Comparison of ENCODE assay signal across 8 cellular contexts in the genomic region with DNA sequence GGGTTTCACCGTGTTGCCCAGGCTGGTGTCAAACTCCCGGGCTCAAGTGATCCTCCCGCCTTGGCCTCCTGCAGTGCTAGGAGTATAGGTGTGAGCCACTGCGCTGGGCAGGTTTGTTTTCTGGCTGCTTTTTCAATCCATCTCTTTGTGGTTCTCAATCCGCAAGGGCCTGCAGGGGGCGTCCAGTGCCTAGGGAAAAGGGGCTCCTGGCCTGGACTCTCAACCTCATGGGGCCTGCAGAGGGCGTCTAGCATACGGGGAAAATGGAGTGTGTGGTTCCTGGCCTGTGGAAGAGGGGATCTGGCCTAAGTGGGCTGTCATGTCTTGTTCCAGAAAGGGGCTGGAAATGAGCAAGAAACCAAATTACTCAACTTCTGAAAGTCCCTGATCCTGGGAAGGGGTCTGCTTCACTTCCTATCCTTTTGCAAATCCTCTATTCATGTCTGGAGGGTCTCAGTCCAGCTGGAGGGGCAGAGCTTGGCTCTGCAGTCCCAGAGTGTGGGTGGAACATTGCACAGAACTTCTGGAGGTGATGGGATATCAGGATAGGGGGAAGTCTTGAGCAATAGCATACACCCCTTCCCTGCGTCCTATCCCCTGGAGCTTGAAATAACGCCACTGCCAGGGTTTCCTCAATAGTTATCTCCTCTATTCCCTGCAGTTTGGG. TPM values are rescaled to one million over a fixed set of nuclear protein-coding genes. Genes with fewer than 3 reads are reported as not detected.
A peak's percentile ranks its signal among the peaks of the same experiment; 100 is the strongest.
DNase-seq lines count a peak whose midpoint lies in the region; ATAC-seq and TF ChIP-seq lines count a peak whose summit lies in the region.

No MANE protein-coding gene starts in this region.

- H3K9me3 Mint-ChIP-seq in activated naive CD4-positive, alpha-beta T cell treated with anti-CD3 and anti-CD28 coated beads, Interleukin-2, amount 10 ng/mL, durations not matched to agents 7 days and 5 days: peaks cover 3% of the 10 kb centered on the region

- H3K27me3 Mint-ChIP-seq in activated naive CD4-positive, alpha-beta T cell treated with anti-CD3 and anti-CD28 coated beads, Interleukin-2, amount 10 ng/mL, durations not matched to agents 7 days and 5 days: no peaks in the 10 kb centered on the region

- H3K4me3 Mint-ChIP-seq in activated naive CD4-positive, alpha-beta T cell treated with anti-CD3 and anti-CD28 coated beads, Interleukin-2, amount 10 ng/mL, durations not matched to agents 7 days and 5 days: no peak overlapping the region

- H3K27ac ChIP-seq in RWPE1: no peak overlapping the region
- peak overlapping the region in 1 of 10 donors; percentile 60 for H3K27ac ChIP-seq in heart right ventricle
- H3K27ac ChIP-seq in spleen: no peak overlapping the region

- no peak; the same call in 1 of the 2 replicates for TF ChIP-seq CTCF in RWPE1 (conservative IDR thresholded peaks at IDR 0.05; ENCODE audit: low read depth)
- TF ChIP-seq CTCF in heart right ventricle (IDR thresholded peaks at IDR 0.05): peak in 8 of 9 donors; percentile 25 to 75 (median 56)
- peak in 10 of 11 experiments; percentile 17 to 70 (median 59) for TF ChIP-seq CTCF in spleen (IDR thresholded peaks at IDR 0.05 in 8 of 11, conservative IDR thresholded peaks at IDR 0.05 in 3 of 11)

- POLR2A ChIA-PET in RWPE1 (lab: Yijun Ruan, JAX; ENCODE audit: low non-redundant PET): no interaction called here

- TF ChIP-seq POLR2A in spleen (IDR thresholded peaks at IDR 0.05): no peak

- ATAC-seq in heart right ventricle: peak; percentile 44 to 83 (median 65)
- ATAC-seq in HG03457 (IDR thresholded peaks at IDR 0.05; ENCODE audit: unreplicated experiment): no peak
- ATAC-seq in HG03439 (IDR thresholded peaks at IDR 0.05; ENCODE audit: unreplicated experiment): no peak

- CTCF ChIA-PET in RWPE1 (lab: Yijun Ruan, JAX): interaction anchor here (0.6 to 1.0 kb wide), 2 partner anchors 26 to 194 kb away, joined by 4 to 7 read pairs; no protein-coding TSS in a partner anchor
- CTCF ChIA-PET in activated naive CD4-positive, alpha-beta T cell treated with anti-CD3 and anti-CD28 coated beads, Interleukin-2, amount 10 ng/mL, durations not matched to agents 7 days and 5 days (lab: Charles Lee): interaction anchor here (0.6 to 1.1 kb wide), 4 partner anchors 10 to 27 kb away, joined by 3 to 7 read pairs (median 4); no protein-coding TSS in a partner anchor

- H3K4me1 ChIP-seq in heart right ventricle (peaks cover 0 to 4% (median 0%) of the 10 kb centered on the region in 9 donors), spleen (no peaks in the 10 kb centered on the region)

- H3K36me3 ChIP-seq in heart right ventricle (no peaks in the 10 kb centered on the region), spleen (no peaks in the 10 kb centered on the region)

- intact Hi-C loops in heart right ventricle (cut with DNase I) (no loop called here), spleen (cut with DNase I; ENCODE audit: low total_unique reads) (no loop called here)

- no peaks in the 10 kb centered on the region for H3K27me3 ChIP-seq in heart right ventricle
- H3K27me3 ChIP-seq in spleen (replicated peaks in 1 of 7): no peaks in the 10 kb centered on the region

- H3K9me3 ChIP-seq in heart right ventricle (no peaks in the 10 kb centered on the region), spleen (peaks cover 0 to 6% (median 3%) of the 10 kb centered on the region in 8 donors)

- H3K4me1 Mint-ChIP-seq in activated naive CD4-positive, alpha-beta T cell treated with anti-CD3 and anti-CD28 coated beads, Interleukin-2, amount 10 ng/mL, durations not matched to agents 7 days and 5 days: no peaks in the 10 kb centered on the region

- no peak overlapping the region for H3K27ac Mint-ChIP-seq in activated naive CD4-positive, alpha-beta T cell treated with anti-CD3 and anti-CD28 coated beads, Interleukin-2, amount 10 ng/mL, durations not matched to agents 7 days and 5 days

- H3K4me3 ChIP-seq in heart right ventricle (no peak overlapping the region), spleen (no peak overlapping the region)

- peaks cover 3% of the 10 kb centered on the region for H3K36me3 Mint-ChIP-seq in activated naive CD4-positive, alpha-beta T cell treated with anti-CD3 and anti-CD28 coated beads, Interleukin-2, amount 10 ng/mL, durations not matched to agents 7 days and 5 days

- DNase-seq in EH (ENCODE audit: low read depth) (peak; percentile 70), KG1 (lab: John Stamatoyannopoulos, UW) (peak; percentile 34), RWPE1 (ENCODE audit: low spot score) (peak; percentile 52), heart right ventricle (peak; percentile 54 to 57), spleen (peak; percentile 82)
- DNase-seq in activated naive CD4-positive, alpha-beta T cell treated with anti-CD3 and anti-CD28 coated beads, Interleukin-2, amount 10 ng/mL, durations not matched to agents 7 days and 5 days: peak; percentile 74

- 37 to 45% methylated on average over 10 of the region's 10 CpGs for WGBS in heart right ventricle, 2 donors
- 27 to 29% (median 28%) methylated on average over 10 of the region's 10 CpGs for WGBS in spleen, 5 donors

RNA-seq across cellular contexts. Expression of a gene that starts 12.7 kb away (rescaled TPM):
- total RNA-seq in heart right ventricle (under 1 TPM in 1 of 10 donors, not detected in 9; 0.44 TPM), spleen (under 1 TPM in 1 of 7 donors, not detected in 6; 0.70 TPM)
- polyA plus RNA-seq in heart right ventricle (under 1 TPM in 1 of 2 donors, not detected in 1; 0.45 TPM), spleen (under 1 TPM in 2 of 3 donors, not detected in 1; 0.08 to 0.32 TPM)

RNA-seq across cellular contexts. Expression of a gene that starts 15.9 kb away (rescaled TPM):
- 10 to 100 TPM in 1 of 10 donors, 1 to 10 TPM in 1, under 1 TPM in 3, not detected in 5; 0.47 to 19.9 (median 0.87) TPM for total RNA-seq in heart right ventricle
- polyA plus RNA-seq in heart right ventricle: 1 to 10 TPM; 1.6 to 4.9 TPM
- total RNA-seq in spleen: 10 to 100 TPM in 2 of 7 donors, 1 to 10 TPM in 3, not detected in 2; 4.0 to 57.3 (median 7.4) TPM
- 10 to 100 TPM; 22.1 to 73.1 (median 38.1) TPM for polyA plus RNA-seq in spleen

RNA-seq across cellular contexts. Expression of a gene that starts 23.2 kb away (rescaled TPM):
- 10 to 100 TPM; 45.2 to 53.7 (median 48.1) TPM for total RNA-seq in heart right ventricle
- 10 to 100 TPM; 26.9 to 30.0 TPM for polyA plus RNA-seq in heart right ventricle
- 10 to 100 TPM; 23.3 to 43.9 (median 30.7) TPM for total RNA-seq in spleen
- polyA plus RNA-seq in spleen: 10 to 100 TPM; 16.3 to 37.7 (median 25.1) TPM

RNA-seq across cellular contexts. Expression of a gene that starts 28.7 kb away (rescaled TPM):
- total RNA-seq in heart right ventricle (10 to 100 TPM; 34.7 to 65.0 (median 44.2) TPM), spleen (100 to 1,000 TPM in 1 of 7 donors, 10 to 100 TPM in 6; 56.6 to 101 (median 78.9) TPM)
- polyA plus RNA-seq in heart right ventricle (10 to 100 TPM; 20.8 to 82.2 TPM), spleen (10 to 100 TPM; 32.1 to 74.4 (median 55.1) TPM)

RNA-seq across cellular contexts. Expression of a gene that starts 34.8 kb away (rescaled TPM):
- 10 to 100 TPM in 7 of 10 donors, 1 to 10 TPM in 3; 1.3 to 31.1 (median 14.7) TPM for total RNA-seq in heart right ventricle
- 10 to 100 TPM; 21.7 to 44.5 TPM for polyA plus RNA-seq in heart right ventricle
- total RNA-seq in spleen: 100 to 1,000 TPM in 3 of 7 donors, 10 to 100 TPM in 4; 45.1 to 279 (median 81.8) TPM
- polyA plus RNA-seq in spleen: 100 to 1,000 TPM; 221 to 367 (median 312) TPM

Comparison
In these comparisons a context has a peak if more than half of its experiments do, and no peak if none do; other contexts are left out.
1. ATAC-seq: peak in heart right ventricle (8 of 8); none in HG03457 (single experiment) and HG03439 (single experiment).
2. Peak in every context shown above with its lines, with median percentiles within 50 percentile points of each other: DNase-seq.